Comparison of ENCODE assay signal across 8 cellular contexts in genomic region chr13:114339779-114340534, GRCh38. TPM values are rescaled to one million over a fixed set of nuclear protein-coding genes. Genes with fewer than 3 reads are reported as not detected.
DNase-seq lines count a peak whose midpoint lies in the region; ATAC-seq and TF ChIP-seq lines count a peak whose summit lies in the region.

No MANE protein-coding gene starts in this region.

- POLR2A ChIA-PET in A673 (lab: Charles Lee; ENCODE audit: low non-redundant PET): no interaction called here

- H2BK15ac ChIP-seq in neuronal stem cell (ENCODE audit: low read length): no peak overlapping the region

- no peaks in the 10 kb centered on the region for H3K9me3 Mint-ChIP-seq in osteocyte (ENCODE audit: unreplicated experiment)

- no peak overlapping the region for H2BK12ac ChIP-seq in neuronal stem cell (ENCODE audit: low read length)

- H2AK5ac ChIP-seq in neuronal stem cell (ENCODE audit: low read depth, low read length): no peak overlapping the region

- H3K79me1 ChIP-seq in neuronal stem cell (ENCODE audit: low read depth, low read length): no peaks in the 10 kb centered on the region

- H3K36me3 Mint-ChIP-seq in osteocyte (ENCODE audit: unreplicated experiment): no peaks in the 10 kb centered on the region

- BruUV-seq in A673 (replicated peaks; lab: Mats Ljungman, UMichigan): no TSS peak

- no peak overlapping the region for H2BK5ac ChIP-seq in neuronal stem cell (ENCODE audit: low read length)

- TF ChIP-seq CTCF in A673 (conservative IDR thresholded peaks at IDR 0.05; ENCODE audit: low read depth, low read length) (peak; percentile 84), GM06990 (IDR thresholded peaks at IDR 0.05; ENCODE audit: insufficient read depth, low read length, poor library complexity, severe bottlenecking) (peak; percentile 81), esophagus squamous epithelium (IDR thresholded peaks at IDR 0.05) (peak; percentile 20 to 66 (median 57)), osteocyte (IDR thresholded peaks at IDR 0.05) (peak; percentile 70)

- H3K4me1 ChIP-seq in A673 (ENCODE audit: insufficient read depth, low read length, poor library complexity, severe bottlenecking) (no peaks in the 10 kb centered on the region), esophagus squamous epithelium (peaks cover 0 to 8% (median 0%) of the 10 kb centered on the region in 3 donors), neuronal stem cell (ENCODE audit: control insufficient read depth in 2 of 2, insufficient read depth in 1 of 2, low read depth in 1 of 2, low read length in 2 of 2) (no peaks in the 10 kb centered on the region)

- 40 to 43% methylated on average over 12 of the region's 12 CpGs for WGBS in esophagus squamous epithelium, 2 donors
- WGBS in neuronal stem cell (ENCODE audit: extremely low coverage in 2 of 2, insufficient read length in 2 of 2, insufficient replicate concordance in 1 of 2), 2 donors: no CpG with 5 or more reads among the region's 12 CpGs

- no peak overlapping the region for H4K8ac ChIP-seq in neuronal stem cell (ENCODE audit: low read depth, low read length)

- no peak overlapping the region for H3K4me3 Mint-ChIP-seq in osteocyte (ENCODE audit: unreplicated experiment)

- H4K91ac ChIP-seq in neuronal stem cell (ENCODE audit: low read depth, low read length, poor library complexity): no peak overlapping the region

- no peak overlapping the region for H3K18ac ChIP-seq in neuronal stem cell (ENCODE audit: low read length)

- TF ChIP-seq POLR2A in esophagus squamous epithelium (IDR thresholded peaks at IDR 0.05): no peak

- peak; percentile 78 for DNase-seq in A673 (ENCODE audit: low spot score)
- no peak for DNase-seq in GM06990 (ENCODE audit: extremely low read depth, insufficient read length)
- DNase-seq in NCI-H2171 (lab: John Stamatoyannopoulos, UW): peak; percentile 50
- peak; percentile 22 to 29 for DNase-seq in activated CD4-positive, alpha-beta T cell treated with anti-CD3 and anti-CD28 coated beads, Interleukin-2, amount 50 U/mL, for 4 hours
- no peak for DNase-seq in esophagus squamous epithelium (lab: John Stamatoyannopoulos, UW)
- DNase-seq in osteocyte (ENCODE audit: extremely low spot score, unreplicated experiment): no peak
- no peak for DNase-seq in neuronal stem cell (ENCODE audit: low spot score)

- H3K9ac ChIP-seq in neuronal stem cell (ENCODE audit: low read depth, low read length, poor library complexity): no peak overlapping the region

- ATAC-seq in GM19328 (IDR thresholded peaks at IDR 0.05; ENCODE audit: unreplicated experiment): no peak

- peaks cover 4% of the 10 kb centered on the region for H3K27me3 Mint-ChIP-seq in osteocyte (ENCODE audit: unreplicated experiment)

- no peaks in the 10 kb centered on the region for H3K9me3 ChIP-seq in A673 (ENCODE audit: low read depth, low read length, poor library complexity, severe bottlenecking)
- H3K9me3 ChIP-seq in esophagus squamous epithelium: no peaks in the 10 kb centered on the region
- H3K9me3 ChIP-seq in neuronal stem cell (replicated peaks in 1 of 2; ENCODE audit: control insufficient read depth in 2 of 2, insufficient read depth in 1 of 2, low read depth in 1 of 2, low read length in 2 of 2): peaks cover 0 to 12% of the 10 kb centered on the region in 2 donors

- H3K36me3 ChIP-seq in A673 (ENCODE audit: insufficient read depth, low read length, poor library complexity, severe bottlenecking) (no peaks in the 10 kb centered on the region), GM06990 (ENCODE audit: control insufficient read depth, insufficient read depth, low read length) (no peaks in the 10 kb centered on the region), esophagus squamous epithelium (no peaks in the 10 kb centered on the region), neuronal stem cell (replicated peaks in 1 of 2; ENCODE audit: control insufficient read depth in 2 of 2, insufficient read depth in 2 of 2, low read length in 2 of 2) (no peaks in the 10 kb centered on the region)

- peaks cover 8% of the 10 kb centered on the region for H3K4me1 Mint-ChIP-seq in osteocyte (ENCODE audit: unreplicated experiment)

- CTCF ChIA-PET in A673 (lab: Charles Lee): no interaction called here

- H2AFZ ChIP-seq in neuronal stem cell (ENCODE audit: low read length): no peak overlapping the region

- H3K4ac ChIP-seq in neuronal stem cell (ENCODE audit: low read length): no peak overlapping the region

- H3K14ac ChIP-seq in neuronal stem cell (ENCODE audit: low read length): no peak overlapping the region

- intact Hi-C loops in A673 (cut with micrococcal nuclease; ENCODE audit: unreplicated experiment): no loop called here
- intact Hi-C loops in esophagus squamous epithelium (cut with DNase I): no loop called here

- no peak overlapping the region for H3K23ac ChIP-seq in neuronal stem cell (ENCODE audit: low read depth, low read length, poor library complexity)

- no peak overlapping the region for H3K4me2 ChIP-seq in neuronal stem cell (ENCODE audit: insufficient read depth, low read length, poor library complexity, severe bottlenecking)

- no peak overlapping the region for H3K27ac Mint-ChIP-seq in osteocyte (ENCODE audit: unreplicated experiment)

- H3K27ac ChIP-seq in A673 (ENCODE audit: low read depth, low read length, poor library complexity, severe bottlenecking) (no peak overlapping the region), esophagus squamous epithelium (no peak overlapping the region), neuronal stem cell (replicated peaks; ENCODE audit: low read length) (no peak overlapping the region)

- H2BK120ac ChIP-seq in neuronal stem cell (ENCODE audit: low read depth, low read length): no peak overlapping the region

- H3K4me3 ChIP-seq in A673 (ENCODE audit: low read depth, low read length, poor library complexity, severe bottlenecking): no peak overlapping the region
- H3K4me3 ChIP-seq in GM06990 (replicated peaks; ENCODE audit: low read depth, low read length): no peak overlapping the region
- no peak overlapping the region for H3K4me3 ChIP-seq in esophagus squamous epithelium
- H3K4me3 ChIP-seq in neuronal stem cell (ENCODE audit: low read length in 2 of 2): no peak overlapping the region

- no peaks in the 10 kb centered on the region for H3K27me3 ChIP-seq in A673 (replicated peaks; ENCODE audit: insufficient read depth, low read depth, low read length, poor library complexity)
- no peaks in the 10 kb centered on the region for H3K27me3 ChIP-seq in GM06990 (replicated peaks; ENCODE audit: control insufficient read depth, insufficient read depth, low read length)
- H3K27me3 ChIP-seq in esophagus squamous epithelium: peaks cover 0 to 2% (median 0%) of the 10 kb centered on the region in 4 donors
- no peaks in the 10 kb centered on the region for H3K27me3 ChIP-seq in neuronal stem cell (ENCODE audit: control insufficient read depth in 3 of 3, insufficient read depth in 3 of 3, low read depth in 1 of 3, low read length in 3 of 3)

RNA-seq across cellular contexts. Expression of gene CHAMP1, which starts 25.7 kb away (rescaled TPM):
- total RNA-seq in A673 (2021): 31.8 and 32.3 TPM in 2 replicates
- 10 to 100 TPM in 1 of 4 donors, 1 to 10 TPM in 3; 7.8 to 16.8 (median 9.8) TPM for total RNA-seq in esophagus squamous epithelium
- total RNA-seq in osteocyte: 22.4 and 23.2 TPM in 2 replicates
- polyA plus RNA-seq in neuronal stem cell (2013, experiment 1 of 2): 50.8 TPM
- 52.3 TPM for polyA plus RNA-seq in neuronal stem cell (2013, experiment 2 of 2)

RNA-seq across cellular contexts. Expression of gene UPF3A, which starts 58.6 kb away (rescaled TPM):
- 32.0 and 34.5 TPM in 2 replicates for total RNA-seq in A673 (2021)
- 10 to 100 TPM; 19.1 to 42.5 (median 25.6) TPM for total RNA-seq in esophagus squamous epithelium
- 55.3 and 63.1 TPM in 2 replicates for total RNA-seq in osteocyte
- 79.9 TPM for polyA plus RNA-seq in neuronal stem cell (2013, experiment 1 of 2)
- 78.4 TPM for polyA plus RNA-seq in neuronal stem cell (2013, experiment 2 of 2)

Comparison
In these comparisons a context has a peak if more than half of its experiments do, and no peak if none do; other contexts are left out.
1. DNase-seq: peak in A673 (single experiment), NCI-H2171 (single experiment) and activated CD4-positive, alpha-beta T cell treated with anti-CD3 and anti-CD28 coated beads, Interleukin-2, amount 50 U/mL, for 4 hours (2 of 2); none in GM06990 (single experiment), esophagus squamous epithelium (single experiment), osteocyte (single experiment) and neuronal stem cell (single experiment).
2. Peak in every context shown above with its lines, with median percentiles within 50 percentile points of each other: CTCF ChIP-seq.